ENCODE assay signal across 8 cellular contexts in the genomic region with DNA sequence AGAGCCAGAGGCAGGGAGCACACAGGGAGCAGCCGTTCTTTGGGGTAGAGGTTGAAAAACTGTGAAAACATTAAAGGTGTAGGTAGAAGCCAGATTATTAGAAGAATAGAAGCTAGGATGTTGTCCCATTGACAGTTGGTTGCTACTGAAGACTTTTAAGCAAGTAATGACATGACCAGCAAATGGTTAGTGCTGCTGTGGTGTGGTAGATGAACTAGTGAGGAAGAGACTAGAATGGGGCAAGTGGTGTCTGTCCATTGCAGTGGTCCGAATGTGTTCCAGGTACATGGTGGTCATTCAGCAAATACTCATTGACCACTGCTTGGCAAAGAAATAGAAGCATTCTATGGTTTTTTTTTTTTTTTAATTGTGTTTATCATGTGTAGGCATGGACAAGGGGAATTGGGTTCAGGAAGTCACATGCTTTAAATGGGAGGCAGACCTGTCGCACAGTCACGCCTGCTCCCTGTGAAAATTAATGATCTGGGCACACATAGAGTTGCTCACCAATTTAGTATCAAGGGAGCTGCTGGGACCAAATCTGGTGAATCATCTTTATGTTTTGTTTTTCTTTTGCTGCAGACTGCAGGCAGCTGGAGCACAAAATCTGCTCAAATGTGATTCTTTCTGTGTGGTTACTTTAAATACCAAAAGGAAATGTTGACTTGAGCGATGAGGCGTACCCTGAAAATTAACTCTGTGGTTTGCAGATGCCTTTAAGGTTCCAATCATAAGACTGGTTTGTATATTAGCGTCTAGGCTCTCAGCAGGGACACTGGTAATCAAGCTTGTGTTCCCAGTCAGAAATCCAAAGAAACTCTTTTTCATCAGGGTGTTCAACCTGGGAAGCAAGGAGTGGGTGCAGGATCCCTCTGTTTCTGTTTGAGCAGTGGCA. TPM values are rescaled to one million over a fixed set of nuclear protein-coding genes. Genes with fewer than 3 reads are reported as not detected.
A peak's percentile ranks its signal among the peaks of the same experiment; 100 is the strongest.
DNase-seq lines count a peak whose midpoint lies in the region; ATAC-seq and TF ChIP-seq lines count a peak whose summit lies in the region.

No MANE protein-coding gene starts in this region.

- H3K4me3 ChIP-seq in endocrine pancreas (ENCODE audit: control insufficient read depth, insufficient read depth, low read length): peak overlapping the region; percentile 28
- H3K4me3 ChIP-seq in psoas muscle: peak overlapping the region; percentile 1
- H3K4me3 ChIP-seq in Karpas-422 (ENCODE audit: low read length): no peak overlapping the region

- intact Hi-C loops in psoas muscle (cut with DNase I): no loop called here

- peak; percentile 22 for DNase-seq in activated CD4-positive, CD25-positive, alpha-beta regulatory T cell treated with anti-CD3 and anti-CD28 coated beads, Interleukin-2, amount 50 U/mL, for 16 hours (ENCODE audit: low read depth, low spot score)
- DNase-seq in activated CD4-positive, CD25-positive, alpha-beta regulatory T cell treated with anti-CD3 and anti-CD28 coated beads, Interleukin-2, amount 50 U/mL, for 72 hours: no peak
- peak; percentile 48 for DNase-seq in activated CD4-positive, alpha-beta T cell treated with anti-CD3 and anti-CD28 coated beads for 48 hours
- DNase-seq in psoas muscle (no peak), SW 1271 (lab: John Stamatoyannopoulos, UW) (no peak), Karpas-422 (no peak)

- no peaks in the 10 kb centered on the region for H3K79me2 ChIP-seq in Karpas-422 (ENCODE audit: low read length)

- H2AFZ ChIP-seq in Karpas-422 (ENCODE audit: low read length): no peak overlapping the region

- H3K4me2 ChIP-seq in Karpas-422 (ENCODE audit: low read depth, low read length, poor library complexity, severe bottlenecking): no peak overlapping the region

- no peak for TF ChIP-seq CTCF in psoas muscle (IDR thresholded peaks at IDR 0.05)

- no peaks in the 10 kb centered on the region for H3K9me3 ChIP-seq in endocrine pancreas (ENCODE audit: control insufficient read depth, low read length)
- no peaks in the 10 kb centered on the region for H3K9me3 ChIP-seq in psoas muscle
- H3K9me3 ChIP-seq in Karpas-422 (ENCODE audit: low read length): no peaks in the 10 kb centered on the region

- 45 to 60% (median 47%) methylated on average over 7 of the region's 7 CpGs for WGBS in psoas muscle, 3 donors

- H3K36me3 ChIP-seq in endocrine pancreas (ENCODE audit: control insufficient read depth, insufficient read depth, low read length) (no peaks in the 10 kb centered on the region), psoas muscle (ENCODE audit: insufficient read depth in 1 of 2, low read depth in 1 of 2) (no peaks in the 10 kb centered on the region), Karpas-422 (ENCODE audit: insufficient read depth, low read length) (no peaks in the 10 kb centered on the region)

- H3K9ac ChIP-seq in endocrine pancreas (ENCODE audit: control insufficient read depth, insufficient read depth, low read length): no peak overlapping the region
- H3K9ac ChIP-seq in Karpas-422 (ENCODE audit: low read length): no peak overlapping the region

- ATAC-seq in HG03175 (IDR thresholded peaks at IDR 0.05; ENCODE audit: unreplicated experiment): peak; percentile 63
- ATAC-seq in psoas muscle: no peak

- H3K27me3 ChIP-seq in endocrine pancreas (ENCODE audit: control insufficient read depth, insufficient read depth, low read length) (no peaks in the 10 kb centered on the region), psoas muscle (ENCODE audit: insufficient read depth in 3 of 3, low read length in 2 of 3) (no peaks in the 10 kb centered on the region), Karpas-422 (ENCODE audit: low read length) (no peaks in the 10 kb centered on the region)

- peaks cover 3% of the 10 kb centered on the region; the same call in 1 of the 2 replicates for H4K20me1 ChIP-seq in Karpas-422 (ENCODE audit: insufficient read depth, low read depth, low read length)

- no peaks in the 10 kb centered on the region for H3K9me2 ChIP-seq in Karpas-422 (replicated peaks; ENCODE audit: insufficient read depth, low read length)

- peak overlapping the region; percentile 92 for H3K27ac ChIP-seq in psoas muscle
- no peak overlapping the region for H3K27ac ChIP-seq in Karpas-422 (ENCODE audit: low read length)

- H3K4me1 ChIP-seq in endocrine pancreas (ENCODE audit: control insufficient read depth, insufficient read depth, low read length) (peaks cover 41% of the 10 kb centered on the region), psoas muscle (peaks cover 86% of the 10 kb centered on the region), Karpas-422 (ENCODE audit: low read length) (peaks cover 12% of the 10 kb centered on the region)

RNA-seq across cellular contexts. Expression of gene YPEL2, which starts 30.7 kb away (rescaled TPM):
- total RNA-seq in psoas muscle: 10 to 100 TPM; 19.9 to 47.8 (median 22.3) TPM
- 10 to 100 TPM in 1 of 3 donors, 1 to 10 TPM in 2; 1.9 to 10.6 (median 6.9) TPM for polyA plus RNA-seq in psoas muscle
- total RNA-seq in Karpas-422 (2014; rRNA removed; shearing (Covaris generic); ENCODE audit: low replicate concordance): 3.5 and 6.1 TPM in 2 replicates

Comparison
In these comparisons a context has a peak if more than half of its experiments do, and no peak if none do; other contexts are left out.
1. DNase-seq: peak in activated CD4-positive, CD25-positive, alpha-beta regulatory T cell treated with anti-CD3 and anti-CD28 coated beads, Interleukin-2, amount 50 U/mL, for 16 hours (single experiment) and activated CD4-positive, alpha-beta T cell treated with anti-CD3 and anti-CD28 coated beads for 48 hours (single experiment); none in activated CD4-positive, CD25-positive, alpha-beta regulatory T cell treated with anti-CD3 and anti-CD28 coated beads, Interleukin-2, amount 50 U/mL, for 72 hours (single experiment), psoas muscle (0 of 2), SW 1271 (0 of 2) and Karpas-422 (single experiment).